In genomic region chr2:69237070-69237670, GRCh38 we compare ENCODE assay signal across 23 cellular contexts.
DNase-seq lines count a peak whose midpoint lies in the region; ATAC-seq and TF ChIP-seq lines count a peak whose summit lies in the region.
"Had no signal": no experiment of that assay in that cellular context is flagged by ENCODE, and none has a peak within 500 bp of the region (broad histone marks: within the 10 kb centered on the region; RNA-seq: fewer than 3 reads in every experiment).

No MANE protein-coding gene starts in this region.

- H3K27me3 ChIP-seq in rectal smooth muscle tissue (ENCODE audit: control insufficient read depth, insufficient read depth, low read length), result no peaks in the 10 kb centered on the region
- H3K27me3 ChIP-seq: stomach had no signal

- H3K4me1 ChIP-seq in rectal smooth muscle tissue (ENCODE audit: control insufficient read depth, insufficient read depth, low read length), result peaks cover 11% of the 10 kb centered on the region

- no peak for TF ChIP-seq CTCF in fibroblast of villous mesenchyme (IDR thresholded peaks at IDR 0.05; ENCODE audit: insufficient read depth, low read depth, low read length)

- ATAC-seq in GM18502 (IDR thresholded peaks at IDR 0.05; ENCODE audit: poor library complexity, unreplicated experiment) (no peak), GM18867 (IDR thresholded peaks at IDR 0.05; ENCODE audit: unreplicated experiment) (no peak)
- ATAC-seq: K562, WTC11 had no signal

- DNase-seq in GM04503 (ENCODE audit: low read depth), result peak; percentile 54
- peak; percentile 19 for DNase-seq in NCI-H69 (lab: John Stamatoyannopoulos, UW)
- peak; percentile 57 for DNase-seq in fibroblast of villous mesenchyme (ENCODE audit: low read depth)
- DNase-seq in inferior parietal cortex (ENCODE audit: extremely low spot score), result no peak
- DNase-seq in NCI-H82 (lab: John Stamatoyannopoulos, UW), result no peak
- DNase-seq: activated naive CD4-positive, alpha-beta T cell treated with anti-CD3 and anti-CD28 coated beads, Interleukin-2, amount 10 ng/mL, durations not matched to agents 7 days and 5 days; amniotic stem cell; DMS153; effector CD4-positive, alpha-beta T cell; foreskin melanocyte; H9; NCI-H1436 treated with DMSO at 0.1 percent for 48 hours; NCI-H446 treated with DMSO at 0.1 percent for 48 hours; SIG-M5; small intestine; stimulated activated CD4-positive, alpha-beta T cell treated with anti-CD3 and anti-CD28 coated beads, Interleukin-2, amount 100 ng/mL, for 24 hours; stomach; trophoblast cell had no signal

- H3K27ac ChIP-seq in rectal smooth muscle tissue (ENCODE audit: low read depth, low read length), result peak overlapping the region; percentile 15
- H3K27ac ChIP-seq: stomach had no signal

- H3K4me3 ChIP-seq in fibroblast of villous mesenchyme (ENCODE audit: low read depth, low read length), result no peak overlapping the region
- H3K4me3 ChIP-seq in rectal smooth muscle tissue (ENCODE audit: low read length), result no peak overlapping the region
- H3K4me3 ChIP-seq: K562, stomach had no signal

- no peaks in the 10 kb centered on the region for H3K36me3 ChIP-seq in rectal smooth muscle tissue (ENCODE audit: control insufficient read depth, insufficient read depth, low read length)
- H3K36me3 ChIP-seq: stomach had no signal

- no peak overlapping the region for H3K9ac ChIP-seq in rectal smooth muscle tissue (ENCODE audit: low read length)

Comparison
In these comparisons a context has a peak if more than half of its experiments do, and no peak if none do; other contexts are left out.
1. DNase-seq: peak in GM04503 (single experiment), NCI-H69 (single experiment) and fibroblast of villous mesenchyme (single experiment); none in inferior parietal cortex (single experiment) and NCI-H82 (single experiment).